Comparison of ENCODE assay signal across 8 cellular contexts in genomic region chr15:82709421-82710207, GRCh38. TPM values are rescaled to one million over a fixed set of nuclear protein-coding genes. Genes with fewer than 3 reads are reported as not detected.
A peak's percentile ranks its signal among the peaks of the same experiment; 100 is the strongest.
DNase-seq lines count a peak whose midpoint lies in the region; ATAC-seq and TF ChIP-seq lines count a peak whose summit lies in the region.

Gene AP3B2, minus strand, starts transcription at chr15:82709875. Its CDS starts 169 bp downstream, at chr15:82709706.

- TF ChIP-seq CTCF in GM06990 (IDR thresholded peaks at IDR 0.05; ENCODE audit: insufficient read depth, low read length, poor library complexity, severe bottlenecking) (no peak), psoas muscle (IDR thresholded peaks at IDR 0.05) (no peak)

- no peaks in the 10 kb centered on the region for H3K9me3 ChIP-seq in psoas muscle

- WGBS in psoas muscle, 3 donors: 0 to 1% (median 1%) methylated on average over 48 to 95 of the region's 95 CpGs

- H3K4me1 ChIP-seq in psoas muscle: peaks cover 7% of the 10 kb centered on the region

- no peak within 1 kb of the TSS for H3K27ac ChIP-seq in psoas muscle

- intact Hi-C loops in left ventricle myocardium superior (cut with micrococcal nuclease): loop anchor here (10.0 kb wide), 1 partner anchor 165 kb away; the partner anchor contains the start of gene RPS17
- intact Hi-C loops in psoas muscle (cut with DNase I): no loop called here

- DNase-seq in GM06990 (ENCODE audit: extremely low read depth, insufficient read length) (peak; percentile 84), NCI-H1105 treated with DMSO at 0.1 percent for 48 hours (lab: John Stamatoyannopoulos, UW) (peak; percentile 73), T-helper 1 cell (peak; percentile 27 to 72 (median 57)), amniotic epithelial cell (ENCODE audit: low read depth) (peak; percentile 63), left ventricle myocardium superior (peak; percentile 84), psoas muscle (peak; percentile 63 to 80), ureter (ENCODE audit: low spot score) (peak; percentile 57)

- H3K27me3 ChIP-seq in GM06990 (replicated peaks; ENCODE audit: control insufficient read depth, insufficient read depth, low read length) (no peaks in the 10 kb centered on the region), psoas muscle (ENCODE audit: insufficient read depth in 3 of 3, low read length in 2 of 3) (peaks cover 0 to 21% (median 5%) of the 10 kb centered on the region in 3 donors)

- H3K36me3 ChIP-seq in GM06990 (ENCODE audit: control insufficient read depth, insufficient read depth, low read length) (no peaks in the 10 kb centered on the region), psoas muscle (ENCODE audit: insufficient read depth in 1 of 2, low read depth in 1 of 2) (no peaks in the 10 kb centered on the region)

- ATAC-seq in HG02623 (IDR thresholded peaks at IDR 0.05; ENCODE audit: unreplicated experiment) (peak; percentile 88), left ventricle myocardium superior (peak; percentile 98), psoas muscle (peak; percentile 94 to 97 (median 96))

- H3K4me3 ChIP-seq in GM06990 (replicated peaks; ENCODE audit: low read depth, low read length): peak within 1 kb of the TSS; percentile 73
- peak within 1 kb of the TSS; percentile 77 for H3K4me3 ChIP-seq in psoas muscle

RNA-seq across cellular contexts. Expression of gene AP3B2, which starts in this region (rescaled TPM):
- total RNA-seq in left ventricle myocardium superior: 0.84 TPM
- 1 to 10 TPM in 1 of 4 donors, under 1 TPM in 3; 0.13 to 2.0 (median 0.36) TPM for total RNA-seq in psoas muscle
- under 1 TPM in 2 of 3 donors, not detected in 1; 0.16 to 0.27 TPM for polyA plus RNA-seq in psoas muscle
- 12.5 TPM for total RNA-seq in ureter

Comparison
In these comparisons a context has a peak if more than half of its experiments do, and no peak if none do; other contexts are left out.
1. Peak in DNase-seq and ATAC-seq in left ventricle myocardium superior; RNA of the gene not detected or under 1 TPM.